ENCODE assay signal across 28 cellular contexts in the genomic region with DNA sequence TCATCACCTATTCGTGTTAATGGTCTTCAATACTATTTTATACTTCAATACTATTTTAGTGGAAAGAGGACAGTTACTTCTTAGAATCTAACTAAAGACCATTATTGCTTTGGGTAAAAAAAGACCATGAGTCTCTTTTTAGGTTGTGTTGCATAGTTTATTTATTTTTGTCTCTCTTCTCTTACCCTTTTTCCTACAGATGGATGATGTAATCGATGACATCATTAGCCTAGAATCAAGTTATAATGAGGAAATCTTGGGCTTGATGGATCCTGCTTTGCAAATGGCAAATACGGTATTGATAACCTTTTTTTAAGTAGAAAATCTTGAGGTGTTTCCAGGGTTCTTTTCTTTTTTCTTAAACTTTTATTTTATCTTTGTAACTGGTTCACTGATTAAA. TPM values are rescaled to one million over a fixed set of nuclear protein-coding genes. Genes with fewer than 3 reads are reported as not detected.
"Had no signal": no experiment of that assay in that cellular context is flagged by ENCODE, and none has a peak within 500 bp of the region (broad histone marks: within the 10 kb centered on the region; RNA-seq: fewer than 3 reads in every experiment).

No MANE protein-coding gene starts in this region.

- H3K4me1 ChIP-seq: colonic mucosa, lower lobe of right lung, sigmoid colon, stomach, tibial artery had no signal

- H3K4me3 ChIP-seq: colonic mucosa, esophagus muscularis mucosa, heart right ventricle, lower lobe of right lung, ovary, sigmoid colon, stomach, tibial artery had no signal

- H3K27ac ChIP-seq: colonic mucosa, esophagus muscularis mucosa, heart right ventricle, lower lobe of right lung, ovary, sigmoid colon, stomach, tibial artery had no signal

- H3K9me3 ChIP-seq: colonic mucosa, esophagus muscularis mucosa, heart right ventricle, lower lobe of right lung, ovary, sigmoid colon, stomach, tibial artery had no signal

- ATAC-seq: heart right ventricle; left ventricle myocardium superior; lower lobe of right lung; natural killer cell; stimulated activated effector memory CD8-positive, alpha-beta T cell treated with anti-CD3 and anti-CD28 coated beads, Interleukin-12 subunit alpha, Interleukin-12 subunit beta, amount 100 ng/mL, for 72 hours had no signal

- H3K27me3 ChIP-seq: colonic mucosa, esophagus muscularis mucosa, heart right ventricle, ovary, sigmoid colon, stomach, tibial artery had no signal

- DNase-seq: colonic mucosa; effector CD8-positive, alpha-beta T cell; endodermal cell; foreskin melanocyte; glutamatergic neuron; heart right ventricle; hypothalamus; immature natural killer cell; left ventricle myocardium superior; lower lobe of right lung; natural killer cell; occipital lobe; ovary; sigmoid colon; stimulated activated CD4-positive, alpha-beta T cell treated with anti-CD3 and anti-CD28 coated beads, Interleukin-2, amount 100 ng/mL, for 24 hours; stimulated activated CD4-positive, alpha-beta T cell treated with anti-CD3 and anti-CD28 coated beads, Interleukin-4, amount 100 ng/mL, for 24 hours; stimulated activated naive CD4-positive, alpha-beta T cell treated with Interleukin-2 at 50 U/mL for 16 hours; stomach; tibial artery had no signal

- H3K36me3 ChIP-seq: colonic mucosa, ovary had no signal

RNA-seq across cellular contexts. Expression of gene SAMMSON, which starts 58.5 kb away (rescaled TPM):
- total RNA-seq: colonic mucosa, epithelial cell of proximal tubule, left ventricle myocardium superior, lower lobe of right lung, mononuclear cell, natural killer cell, pulmonary artery endothelial cell, temporal lobe had no signal
- polyA plus RNA-seq: fibroblast of lung, heart right ventricle, immature natural killer cell, keratinocyte, neural cell had no signal
